In the genomic region with DNA sequence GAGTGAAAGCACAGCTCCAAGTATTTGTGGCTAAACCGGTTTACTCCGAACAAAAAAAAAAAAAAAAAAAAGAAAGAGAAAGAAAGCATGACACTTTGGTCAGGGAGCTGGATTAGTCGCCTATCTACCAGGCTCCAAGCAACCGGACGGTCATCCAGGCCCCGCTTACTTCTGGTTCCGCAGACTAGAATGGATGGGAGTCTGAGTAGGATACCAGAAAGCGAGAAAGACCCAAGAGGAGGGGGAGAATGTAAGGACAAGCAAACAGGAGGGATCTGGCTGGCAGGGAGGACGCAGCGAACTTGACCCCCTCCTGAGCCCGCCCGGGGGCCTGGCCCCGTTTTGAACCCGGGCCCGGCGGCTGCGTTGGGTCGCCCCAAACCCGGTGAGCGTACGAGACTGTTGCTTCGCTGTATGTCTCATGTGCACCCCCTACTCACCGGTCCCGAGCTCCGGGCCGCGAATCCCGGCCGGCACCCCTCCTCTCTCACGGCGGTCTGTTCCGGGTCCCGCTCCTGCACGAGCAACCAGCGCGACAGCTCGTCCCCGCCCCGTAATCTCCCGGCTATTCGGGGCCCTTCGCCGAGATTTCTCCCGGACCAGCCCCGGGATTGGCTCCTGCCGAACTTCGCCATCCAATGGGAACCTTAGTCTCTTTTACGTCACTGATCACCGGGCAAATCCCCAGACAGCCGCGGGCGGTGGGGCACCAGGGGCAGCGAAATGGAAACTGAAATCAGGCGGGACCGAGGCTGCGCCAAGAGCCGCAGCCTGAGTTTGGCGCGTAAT, we compare ENCODE assay signal across 8 cellular contexts. TPM values are rescaled to one million over a fixed set of nuclear protein-coding genes. Genes with fewer than 3 reads are reported as not detected.
DNase-seq lines count a peak whose midpoint lies in the region; ATAC-seq and TF ChIP-seq lines count a peak whose summit lies in the region.

A gene with protein sequence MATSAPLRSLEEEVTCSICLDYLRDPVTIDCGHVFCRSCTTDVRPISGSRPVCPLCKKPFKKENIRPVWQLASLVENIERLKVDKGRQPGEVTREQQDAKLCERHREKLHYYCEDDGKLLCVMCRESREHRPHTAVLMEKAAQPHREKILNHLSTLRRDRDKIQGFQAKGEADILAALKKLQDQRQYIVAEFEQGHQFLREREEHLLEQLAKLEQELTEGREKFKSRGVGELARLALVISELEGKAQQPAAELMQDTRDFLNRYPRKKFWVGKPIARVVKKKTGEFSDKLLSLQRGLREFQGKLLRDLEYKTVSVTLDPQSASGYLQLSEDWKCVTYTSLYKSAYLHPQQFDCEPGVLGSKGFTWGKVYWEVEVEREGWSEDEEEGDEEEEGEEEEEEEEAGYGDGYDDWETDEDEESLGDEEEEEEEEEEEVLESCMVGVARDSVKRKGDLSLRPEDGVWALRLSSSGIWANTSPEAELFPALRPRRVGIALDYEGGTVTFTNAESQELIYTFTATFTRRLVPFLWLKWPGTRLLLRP (minus strand): TSS at position 542 of the 789 bp plus-strand sequence. CDS start 14,303 bp downstream, outside the sequence.

- peak within 1 kb of the TSS; percentile 97 for H3K9ac ChIP-seq in mucosa of stomach (ENCODE audit: low read length)

- H3K4me3 ChIP-seq in Panc1 (ENCODE audit: low read depth in 2 of 2, low read length in 2 of 2): peak within 1 kb of the TSS; percentile 80 to 95
- H3K4me3 ChIP-seq in esophagus (ENCODE audit: low read depth in 1 of 2, low read length in 2 of 2): peak within 1 kb of the TSS; percentile 92 to 95
- peak within 1 kb of the TSS; percentile 88 for H3K4me3 ChIP-seq in mucosa of stomach (ENCODE audit: low read length)

- H3K4me1 Mint-ChIP-seq in activated T-cell treated with anti-CD3 and anti-CD28 coated beads, Interleukin-2, amount 50 U/mL, for 4 hours (ENCODE audit: low read depth): peaks cover 59% of the 10 kb centered on the region

- POLR2A ChIA-PET in Panc1 (lab: Charles Lee): interaction anchor here (0.7 to 1.7 kb wide), 2 partner anchors 95 to 113 kb away, joined by 6 to 7 read pairs; no protein-coding TSS in a partner anchor

- CTCF ChIA-PET in Panc1 (lab: Charles Lee): interaction anchor here (0.6 kb wide), 1 partner anchor 1293 kb away, joined by 3 read pairs; no protein-coding TSS in a partner anchor

- H3K36me3 Mint-ChIP-seq in activated T-cell treated with anti-CD3 and anti-CD28 coated beads, Interleukin-2, amount 50 U/mL, for 4 hours (ENCODE audit: insufficient read depth): peaks cover 8% of the 10 kb centered on the region

- H3K27me3 Mint-ChIP-seq in activated T-cell treated with anti-CD3 and anti-CD28 coated beads, Interleukin-2, amount 50 U/mL, for 4 hours (ENCODE audit: low read depth): no peaks in the 10 kb centered on the region

- H3K27me3 ChIP-seq in Panc1 (ENCODE audit: control insufficient read depth, insufficient read depth, low read length) (no peaks in the 10 kb centered on the region), esophagus (ENCODE audit: control insufficient read depth in 1 of 2, insufficient read depth in 2 of 2, low read length in 2 of 2) (no peaks in the 10 kb centered on the region), mucosa of stomach (ENCODE audit: control insufficient read depth, insufficient read depth, low read length) (no peaks in the 10 kb centered on the region)

- no peak for TF ChIP-seq CTCF in Panc1 (IDR thresholded peaks at IDR 0.05)

- peak within 1 kb of the TSS; percentile 98 for H3K27ac ChIP-seq in Panc1 (ENCODE audit: low read length)
- peak within 1 kb of the TSS; percentile 95 to 99 for H3K27ac ChIP-seq in esophagus (ENCODE audit: low read depth in 2 of 2, low read length in 1 of 2)

- no peaks in the 10 kb centered on the region for H3K9me3 Mint-ChIP-seq in activated T-cell treated with anti-CD3 and anti-CD28 coated beads, Interleukin-2, amount 50 U/mL, for 4 hours

- H3K36me3 ChIP-seq in Panc1 (ENCODE audit: control insufficient read depth, insufficient read depth, low read length) (no peaks in the 10 kb centered on the region; the same call in none of the 2 replicates), esophagus (ENCODE audit: control insufficient read depth in 2 of 2, insufficient read depth in 2 of 2, low read length in 1 of 2) (no peaks in the 10 kb centered on the region), mucosa of stomach (ENCODE audit: control insufficient read depth, insufficient read depth, low read length) (no peaks in the 10 kb centered on the region)

- in situ Hi-C loops in Panc1 (cut with HindIII; ENCODE audit: low pct_unique_long_range_greater_than_20kb, low sequenced_read_pairs): no loop called here

- intact Hi-C loops in Panc1 (cut with micrococcal nuclease; ENCODE audit: unreplicated experiment): no loop called here

- DNase-seq in DMS53 (lab: John Stamatoyannopoulos, UW) (peak; percentile 99), KG1 (lab: John Stamatoyannopoulos, UW) (peak; percentile 95), Panc1 (ENCODE audit: low read depth, low spot score) (peak; percentile 86)
- peak; percentile 95 for DNase-seq in activated T-cell treated with anti-CD3 and anti-CD28 coated beads, Interleukin-2, amount 50 U/mL, for 4 hours
- DNase-seq in stimulated activated CD8-positive, alpha-beta memory T cell treated with anti-CD3 and anti-CD28 coated beads, Interleukin-7, amount 100 ng/mL, for 1 hour (ENCODE audit: low read depth in 2 of 2): peak; percentile 89 to 91

- no TSS peak for BruUV-seq in Panc1 (replicated peaks; lab: Mats Ljungman, UMichigan)

- peak within 1 kb of the TSS; percentile 93 for H3K4me3 Mint-ChIP-seq in activated T-cell treated with anti-CD3 and anti-CD28 coated beads, Interleukin-2, amount 50 U/mL, for 4 hours

- peaks cover 26% of the 10 kb centered on the region for H3K4me1 ChIP-seq in Panc1 (ENCODE audit: control insufficient read depth, insufficient read depth, low read length)
- H3K4me1 ChIP-seq in esophagus (ENCODE audit: control insufficient read depth in 2 of 2, insufficient read depth in 2 of 2, low read length in 1 of 2): peaks cover 0 to 6% of the 10 kb centered on the region in 2 donors
- peaks cover 24% of the 10 kb centered on the region for H3K4me1 ChIP-seq in mucosa of stomach (ENCODE audit: control insufficient read depth, insufficient read depth, low read length)

- ATAC-seq in GM21723 (IDR thresholded peaks at IDR 0.05; ENCODE audit: unreplicated experiment) (peak; percentile 80), Panc1 (peak; percentile 94)
- ATAC-seq in activated T-cell treated with anti-CD3 and anti-CD28 coated beads, Interleukin-2, amount 50 U/mL, for 4 hours: peak; percentile 92 to 95

- WGBS in esophagus, 2 donors: 0% methylated on average over 55 to 59 of the region's 59 CpGs

- no peaks in the 10 kb centered on the region for H3K9me3 ChIP-seq in Panc1 (ENCODE audit: control insufficient read depth, insufficient read depth, low read depth, low read length)
- H3K9me3 ChIP-seq in esophagus (ENCODE audit: control insufficient read depth in 2 of 2, insufficient read depth in 1 of 2, low read depth in 1 of 2, low read length in 1 of 2): no peaks in the 10 kb centered on the region
- no peaks in the 10 kb centered on the region for H3K9me3 ChIP-seq in mucosa of stomach (ENCODE audit: control insufficient read depth, low read length)

RNA-seq across cellular contexts. Expression of the gene that starts here (rescaled TPM):
- 44.8 TPM for total RNA-seq in Panc1 (2021; ENCODE audit: unreplicated experiment)
- 32.5 TPM for polyA plus RNA-seq in Panc1 (2012; ENCODE audit: insufficient read length)
- total RNA-seq in activated T-cell treated with anti-CD3 and anti-CD28 coated beads, Interleukin-2, amount 50 U/mL, for 4 hours: 10 to 100 TPM; 57.1 to 72.5 (median 61.6) TPM
- polyA plus RNA-seq in esophagus: 10 to 100 TPM; 33.3 to 40.2 TPM

Comparison
In these comparisons a context has a peak if more than half of its experiments do, and no peak if none do; other contexts are left out.
1. Peak in every context shown above with its lines: DNase-seq, ATAC-seq, H3K4me3 ChIP-seq and H3K27ac ChIP-seq.